In the genomic region with DNA sequence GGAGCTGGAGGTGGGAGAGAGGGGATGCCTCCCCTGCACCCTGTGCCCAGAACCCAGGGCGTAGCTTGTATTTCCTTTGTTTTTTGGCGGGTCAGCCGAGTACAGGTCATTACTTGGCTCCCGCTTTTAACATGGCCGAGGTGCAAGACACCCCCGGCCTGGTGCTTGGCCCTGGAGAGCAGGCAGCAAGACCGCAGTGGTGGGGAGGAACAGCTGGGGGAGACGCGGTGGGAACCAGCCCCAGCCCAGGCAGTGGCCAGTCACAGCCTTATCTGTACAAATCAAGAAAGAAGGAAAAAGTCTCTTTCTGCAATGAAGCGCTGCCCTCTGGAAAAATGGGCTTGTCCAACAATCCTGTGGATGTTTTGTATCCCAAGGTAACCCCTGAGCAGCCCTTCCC, we compare ENCODE assay signal across 19 cellular contexts.
DNase-seq lines count a peak whose midpoint lies in the region; ATAC-seq and FAIRE-seq lines count a peak whose summit lies in the region.
"Had no signal": no experiment of that assay in that cellular context is flagged by ENCODE, and none has a peak within 500 bp of the region (broad histone marks: within the 10 kb centered on the region; RNA-seq: fewer than 3 reads in every experiment).

No MANE protein-coding gene starts in this region.

- no peaks in the 10 kb centered on the region for H3K27me3 Mint-ChIP-seq in activated naive CD4-positive, alpha-beta T cell treated with anti-CD3 and anti-CD28 coated beads, Interleukin-2, amount 50 U/mL, for 24 hours
- H3K27me3 Mint-ChIP-seq in central memory CD8-positive, alpha-beta T cell: no peaks in the 10 kb centered on the region
- H3K27me3 Mint-ChIP-seq in activated CD8-positive, alpha-beta memory T cell treated with anti-CD3 and anti-CD28 coated beads, Interleukin-2, amount 10 ng/mL, durations not matched to agents 7 days and 5 days: no peaks in the 10 kb centered on the region
- H3K27me3 Mint-ChIP-seq: CD4-positive, alpha-beta memory T cell had no signal

- no peak for FAIRE-seq in GM19239 (lab: Jason Lieb, UNC)
- FAIRE-seq: D721Med, GM12892 had no signal

- peaks cover 3% of the 10 kb centered on the region for H3K36me3 Mint-ChIP-seq in activated naive CD4-positive, alpha-beta T cell treated with anti-CD3 and anti-CD28 coated beads, Interleukin-2, amount 50 U/mL, for 24 hours
- peaks cover 0 to 4% of the 10 kb centered on the region in 2 donors for H3K36me3 Mint-ChIP-seq in activated naive CD4-positive, alpha-beta T cell treated with anti-CD3 and anti-CD28 coated beads, Interleukin-2, amount 50 U/mL, for 72 hours
- H3K36me3 Mint-ChIP-seq in central memory CD8-positive, alpha-beta T cell (ENCODE audit: insufficient read depth): peaks cover 20% of the 10 kb centered on the region
- H3K36me3 Mint-ChIP-seq in stimulated activated effector memory CD8-positive, alpha-beta T cell treated with anti-CD3 and anti-CD28 coated beads, Interleukin-12 subunit alpha, Interleukin-12 subunit beta, amount 100 ng/mL, for 72 hours: peaks cover 42% of the 10 kb centered on the region
- H3K36me3 Mint-ChIP-seq in activated CD8-positive, alpha-beta memory T cell treated with anti-CD3 and anti-CD28 coated beads, Interleukin-2, amount 10 ng/mL, durations not matched to agents 7 days and 5 days: no peaks in the 10 kb centered on the region

- peaks cover 29% of the 10 kb centered on the region for H3K4me1 Mint-ChIP-seq in activated naive CD4-positive, alpha-beta T cell treated with anti-CD3 and anti-CD28 coated beads, Interleukin-2, amount 50 U/mL, for 24 hours
- peaks cover 39% of the 10 kb centered on the region for H3K4me1 Mint-ChIP-seq in central memory CD8-positive, alpha-beta T cell
- H3K4me1 Mint-ChIP-seq in stimulated activated effector memory CD8-positive, alpha-beta T cell treated with anti-CD3 and anti-CD28 coated beads, Interleukin-12 subunit alpha, Interleukin-12 subunit beta, amount 100 ng/mL, for 72 hours: peaks cover 36% of the 10 kb centered on the region
- peaks cover 7% of the 10 kb centered on the region for H3K4me1 Mint-ChIP-seq in activated CD8-positive, alpha-beta memory T cell treated with anti-CD3 and anti-CD28 coated beads, Interleukin-2, amount 10 ng/mL, durations not matched to agents 7 days and 5 days

- no peak overlapping the region for H3K4me3 Mint-ChIP-seq in activated naive CD4-positive, alpha-beta T cell treated with anti-CD3 and anti-CD28 coated beads, Interleukin-2, amount 50 U/mL, for 24 hours
- no peak overlapping the region for H3K4me3 Mint-ChIP-seq in central memory CD8-positive, alpha-beta T cell
- no peak overlapping the region for H3K4me3 Mint-ChIP-seq in stimulated activated effector memory CD8-positive, alpha-beta T cell treated with anti-CD3 and anti-CD28 coated beads, Interleukin-12 subunit alpha, Interleukin-12 subunit beta, amount 100 ng/mL, for 72 hours
- no peak overlapping the region for H3K4me3 Mint-ChIP-seq in activated CD8-positive, alpha-beta memory T cell treated with anti-CD3 and anti-CD28 coated beads, Interleukin-2, amount 10 ng/mL, durations not matched to agents 7 days and 5 days
- H3K4me3 Mint-ChIP-seq: CD4-positive, alpha-beta memory T cell; H9 had no signal

- no peak for ATAC-seq in activated naive CD4-positive, alpha-beta T cell treated with anti-CD3 and anti-CD28 coated beads, Interleukin-2, amount 50 U/mL, for 72 hours
- ATAC-seq in central memory CD8-positive, alpha-beta T cell (replicated peaks; ENCODE audit: extremely low read depth, poor library complexity, severe bottlenecking): no peak
- ATAC-seq in stimulated activated effector memory CD8-positive, alpha-beta T cell treated with anti-CD3 and anti-CD28 coated beads, Interleukin-12 subunit alpha, Interleukin-12 subunit beta, amount 100 ng/mL, for 72 hours: no peak
- no peak for ATAC-seq in activated CD8-positive, alpha-beta memory T cell treated with anti-CD3 and anti-CD28 coated beads, Interleukin-2, amount 10 ng/mL, durations not matched to agents 7 days and 5 days

- DNase-seq in activated naive CD4-positive, alpha-beta T cell treated with anti-CD3 and anti-CD28 coated beads, Interleukin-2, amount 50 U/mL, for 72 hours (ENCODE audit: low spot score in 2 of 2): no peak
- peak; percentile 24 for DNase-seq in D341Med (ENCODE audit: low spot score)
- no peak for DNase-seq in central memory CD8-positive, alpha-beta T cell (ENCODE audit: low spot score in 2 of 2)
- no peak for DNase-seq in stimulated activated effector memory CD8-positive, alpha-beta T cell treated with anti-CD3 and anti-CD28 coated beads, Interleukin-12 subunit alpha, Interleukin-12 subunit beta, amount 100 ng/mL, for 72 hours (ENCODE audit: low spot score in 2 of 2)
- DNase-seq in GM19239 (ENCODE audit: insufficient read length, low spot score): no peak
- no peak for DNase-seq in activated CD8-positive, alpha-beta memory T cell treated with anti-CD3 and anti-CD28 coated beads, Interleukin-2, amount 10 ng/mL, durations not matched to agents 7 days and 5 days
- no peak for DNase-seq in activated T-cell treated with anti-CD3 and anti-CD28 coated beads for 4 hours
- DNase-seq: 8988T; AML-193; CD4-positive, alpha-beta memory T cell; DMS153; DMS79 treated with DMSO at 0.1 percent for 48 hours; EL; GDM1; GOT3; H9 had no signal

- H3K27ac Mint-ChIP-seq in activated naive CD4-positive, alpha-beta T cell treated with anti-CD3 and anti-CD28 coated beads, Interleukin-2, amount 50 U/mL, for 24 hours: peak overlapping the region; percentile 8
- H3K27ac Mint-ChIP-seq in activated naive CD4-positive, alpha-beta T cell treated with anti-CD3 and anti-CD28 coated beads, Interleukin-2, amount 50 U/mL, for 72 hours: peak overlapping the region in 1 of 2 donors; percentile 44
- peak overlapping the region; percentile 75 for H3K27ac Mint-ChIP-seq in central memory CD8-positive, alpha-beta T cell (ENCODE audit: low read depth)
- peak overlapping the region; percentile 83 for H3K27ac Mint-ChIP-seq in stimulated activated effector memory CD8-positive, alpha-beta T cell treated with anti-CD3 and anti-CD28 coated beads, Interleukin-12 subunit alpha, Interleukin-12 subunit beta, amount 100 ng/mL, for 72 hours
- no peak overlapping the region for H3K27ac Mint-ChIP-seq in activated CD8-positive, alpha-beta memory T cell treated with anti-CD3 and anti-CD28 coated beads, Interleukin-2, amount 10 ng/mL, durations not matched to agents 7 days and 5 days

- H3K9me3 Mint-ChIP-seq in activated naive CD4-positive, alpha-beta T cell treated with anti-CD3 and anti-CD28 coated beads, Interleukin-2, amount 50 U/mL, for 24 hours: no peaks in the 10 kb centered on the region
- H3K9me3 Mint-ChIP-seq in activated naive CD4-positive, alpha-beta T cell treated with anti-CD3 and anti-CD28 coated beads, Interleukin-2, amount 50 U/mL, for 72 hours: no peaks in the 10 kb centered on the region
- H3K9me3 Mint-ChIP-seq in central memory CD8-positive, alpha-beta T cell: no peaks in the 10 kb centered on the region
- H3K9me3 Mint-ChIP-seq in stimulated activated effector memory CD8-positive, alpha-beta T cell treated with anti-CD3 and anti-CD28 coated beads, Interleukin-12 subunit alpha, Interleukin-12 subunit beta, amount 100 ng/mL, for 72 hours: no peaks in the 10 kb centered on the region
- no peaks in the 10 kb centered on the region for H3K9me3 Mint-ChIP-seq in activated CD8-positive, alpha-beta memory T cell treated with anti-CD3 and anti-CD28 coated beads, Interleukin-2, amount 10 ng/mL, durations not matched to agents 7 days and 5 days (ENCODE audit: low read depth)
- H3K9me3 Mint-ChIP-seq: CD4-positive, alpha-beta memory T cell; H9 had no signal

- CTCF ChIA-PET in activated CD8-positive, alpha-beta memory T cell treated with anti-CD3 and anti-CD28 coated beads, Interleukin-2, amount 10 ng/mL, durations not matched to agents 7 days and 5 days (lab: Charles Lee): interaction anchor here (0.6 to 2.0 kb wide), 3 partner anchors 10 to 401 kb away, joined by 4 to 7 read pairs (median 4); no protein-coding TSS in a partner anchor
